In the genomic region with DNA sequence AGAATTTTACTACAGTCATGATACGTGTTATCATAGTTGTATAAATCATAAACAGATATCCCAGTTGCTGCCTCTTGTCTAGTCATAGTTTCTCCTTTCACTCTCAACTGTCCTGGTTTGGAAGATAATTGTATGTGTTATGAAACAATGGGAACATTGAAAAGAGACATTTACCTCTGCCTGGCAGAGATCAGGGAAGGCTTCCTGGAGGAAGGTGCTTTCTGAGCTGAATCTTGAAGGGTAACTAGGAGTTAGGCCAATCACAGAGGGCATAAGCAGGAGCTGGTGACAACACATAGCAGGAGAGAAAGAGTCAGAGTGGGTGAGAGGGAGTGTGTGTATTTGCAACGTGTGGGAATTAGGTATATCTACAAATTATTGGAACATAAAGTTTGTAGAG, we compare ENCODE assay signal across 1 cellular context.
A peak's percentile ranks its signal among the peaks of the same experiment; 100 is the strongest.
TF ChIP-seq lines count a peak whose summit lies in the region.

No MANE protein-coding gene starts in this region.

TF ChIP-seq in K562, 482 proteins besides CTCF, POLR2A, EP300 and RAD21 (continued from another document):
- TF ChIP-seq SMAD1 (IDR thresholded peaks at IDR 0.05; ENCODE audit: low read depth, low read length, partially characterized antibody) = no peak
- TF ChIP-seq ADNP (tag; IDR thresholded peaks at IDR 0.05) = peak; percentile 60; the same call in 1 of the 2 replicates
- TF ChIP-seq MAZ (CRISPR knock-in tag; conservative IDR thresholded peaks at IDR 0.05 in 1 of 2, IDR thresholded peaks at IDR 0.05 in 1 of 2) = no peak
- TF ChIP-seq SMARCA5 (IDR thresholded peaks at IDR 0.05) = peak; percentile 70
- TF ChIP-seq ARID1B (IDR thresholded peaks at IDR 0.05) = no peak
- TF ChIP-seq PRDM10 (IDR thresholded peaks at IDR 0.05; ENCODE audit: partially characterized antibody) = no peak
- peak; percentile 37; the same call in 1 of the 2 replicates for TF ChIP-seq HDAC2 (IDR thresholded peaks at IDR 0.05)
- 0 out of 2 replicates have a peak, but pooled peaks have one; percentile 9 for TF ChIP-seq SOX6 (IDR thresholded peaks at IDR 0.05)
- no peak for TF ChIP-seq TRIM28 (IDR thresholded peaks at IDR 0.05)
- TF ChIP-seq ZSCAN32 (CRISPR knock-in tag; IDR thresholded peaks at IDR 0.05) = no peak
- no peak for TF ChIP-seq MEF2D (tag; conservative IDR thresholded peaks at IDR 0.05; ENCODE audit: low read depth)
- no peak for TF ChIP-seq ZNF778 (CRISPR knock-in tag; IDR thresholded peaks at IDR 0.05)
- TF ChIP-seq, protein P1, sequence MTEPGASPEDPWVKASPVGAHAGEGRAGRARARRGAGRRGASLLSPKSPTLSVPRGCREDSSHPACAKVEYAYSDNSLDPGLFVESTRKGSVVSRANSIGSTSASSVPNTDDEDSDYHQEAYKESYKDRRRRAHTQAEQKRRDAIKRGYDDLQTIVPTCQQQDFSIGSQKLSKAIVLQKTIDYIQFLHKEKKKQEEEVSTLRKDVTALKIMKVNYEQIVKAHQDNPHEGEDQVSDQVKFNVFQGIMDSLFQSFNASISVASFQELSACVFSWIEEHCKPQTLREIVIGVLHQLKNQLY (CRISPR knock-in tag; conservative IDR thresholded peaks at IDR 0.05) = no peak
- TF ChIP-seq HDAC1 (IDR thresholded peaks at IDR 0.05) = peak in 1 of 2 experiments; percentile 26; a peak in 1 of 4 replicates
- 0 out of 2 replicates have a peak, but pooled peaks have one; percentile 2 for TF ChIP-seq NCOR1 (IDR thresholded peaks at IDR 0.05)
- TF ChIP-seq BACH1 (tag; IDR thresholded peaks at IDR 0.05) = no peak
- TF ChIP-seq ZNF224 (CRISPR knock-in tag; IDR thresholded peaks at IDR 0.05) = no peak
- no peak for TF ChIP-seq SRSF7 (optimal IDR thresholded peaks at IDR 0.05; ENCODE audit: low read depth, low read length)
- no peak for TF ChIP-seq SMC3 (conservative IDR thresholded peaks at IDR 0.05; ENCODE audit: insufficient read depth, low read depth, low read length)
- peak; percentile 90 for TF ChIP-seq BCOR (IDR thresholded peaks at IDR 0.05)
- TF ChIP-seq WHSC1 (IDR thresholded peaks at IDR 0.05; ENCODE audit: low read length) = no peak
- no peak for TF ChIP-seq BMI1 (IDR thresholded peaks at IDR 0.05; ENCODE audit: low read length)
- TF ChIP-seq RB1 (IDR thresholded peaks at IDR 0.05; ENCODE audit: low read depth) = no peak
- no peak for TF ChIP-seq ZNF175 (CRISPR knock-in tag; IDR thresholded peaks at IDR 0.05; ENCODE audit: low read depth)
- TF ChIP-seq SMARCB1 (IDR thresholded peaks at IDR 0.05; ENCODE audit: insufficient read length, low read depth) = no peak
- TF ChIP-seq POLR3G (IDR thresholded peaks at IDR 0.05; ENCODE audit: extremely low read depth, insufficient read length, insufficient replicate concordance) = no peak
- TF ChIP-seq RCOR1 (IDR thresholded peaks at IDR 0.05; ENCODE audit: borderline replicate concordance in 1 of 2, low read depth in 2 of 2, low read length in 2 of 2) = peak in 1 of 2 experiments; percentile 72; a peak in 1 of 4 replicates
- no peak for TF ChIP-seq TCF7L2 (IDR thresholded peaks at IDR 0.05; ENCODE audit: low read depth, low read length)
- TF ChIP-seq NFE2 (IDR thresholded peaks at IDR 0.05; ENCODE audit: low read depth) = no peak
- no peak for TF ChIP-seq ZBTB5 (IDR thresholded peaks at IDR 0.05)
- no peak for TF ChIP-seq PML (IDR thresholded peaks at IDR 0.05; ENCODE audit: low read length)
- TF ChIP-seq RBM25 (IDR thresholded peaks at IDR 0.05; ENCODE audit: low read depth, low read length, severe bottlenecking) = peak; percentile 88
- no peak for TF ChIP-seq SIRT6 (IDR thresholded peaks at IDR 0.05; ENCODE audit: low read depth, low read length)
- TF ChIP-seq KLF10 (CRISPR knock-in tag; IDR thresholded peaks at IDR 0.05) = no peak
- TF ChIP-seq E2F4 (CRISPR knock-in tag; IDR thresholded peaks at IDR 0.05; ENCODE audit: low read depth) = no peak
- peak; percentile 90 for TF ChIP-seq ZNF436 (CRISPR knock-in tag; IDR thresholded peaks at IDR 0.05)
- TF ChIP-seq ZC3H11A (IDR thresholded peaks at IDR 0.05; ENCODE audit: low read depth, low read length) = no peak
- TF ChIP-seq ZFP36 (IDR thresholded peaks at IDR 0.05; ENCODE audit: low read depth, low read length, partially characterized antibody) = peak; percentile 99
- TF ChIP-seq, protein P2, sequence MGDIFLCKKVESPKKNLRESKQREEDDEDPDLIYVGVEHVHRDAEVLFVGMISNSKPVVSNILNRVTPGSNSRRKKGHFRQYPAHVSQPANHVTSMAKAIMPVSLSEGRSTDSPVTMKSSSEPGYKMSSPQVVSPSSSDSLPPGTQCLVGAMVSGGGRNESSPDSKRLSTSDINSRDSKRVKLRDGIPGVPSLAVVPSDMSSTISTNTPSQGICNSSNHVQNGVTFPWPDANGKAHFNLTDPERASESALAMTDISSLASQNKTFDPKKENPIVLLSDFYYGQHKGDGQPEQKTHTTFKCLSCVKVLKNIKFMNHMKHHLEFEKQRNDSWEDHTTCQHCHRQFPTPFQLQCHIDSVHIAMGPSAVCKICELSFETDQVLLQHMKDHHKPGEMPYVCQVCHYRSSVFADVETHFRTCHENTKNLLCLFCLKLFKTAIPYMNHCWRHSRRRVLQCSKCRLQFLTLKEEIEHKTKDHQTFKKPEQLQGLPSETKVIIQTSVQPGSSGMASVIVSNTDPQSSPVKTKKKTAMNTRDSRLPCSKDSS (IDR thresholded peaks at IDR 0.05; ENCODE audit: low read depth, partially characterized antibody) = no peak
- TF ChIP-seq ZNF583 (CRISPR knock-in tag; IDR thresholded peaks at IDR 0.05) = no peak
- TF ChIP-seq CBX8 (IDR thresholded peaks at IDR 0.05; ENCODE audit: borderline replicate concordance, extremely low read depth, low read depth, low read length, poor library complexity, severe bottlenecking) = no peak
- TF ChIP-seq MCM7 (IDR thresholded peaks at IDR 0.05) = no peak
- TF ChIP-seq XRCC4 (IDR thresholded peaks at IDR 0.05; ENCODE audit: extremely low read depth, insufficient read depth, insufficient read length) = no peak
- TF ChIP-seq, protein P3, sequence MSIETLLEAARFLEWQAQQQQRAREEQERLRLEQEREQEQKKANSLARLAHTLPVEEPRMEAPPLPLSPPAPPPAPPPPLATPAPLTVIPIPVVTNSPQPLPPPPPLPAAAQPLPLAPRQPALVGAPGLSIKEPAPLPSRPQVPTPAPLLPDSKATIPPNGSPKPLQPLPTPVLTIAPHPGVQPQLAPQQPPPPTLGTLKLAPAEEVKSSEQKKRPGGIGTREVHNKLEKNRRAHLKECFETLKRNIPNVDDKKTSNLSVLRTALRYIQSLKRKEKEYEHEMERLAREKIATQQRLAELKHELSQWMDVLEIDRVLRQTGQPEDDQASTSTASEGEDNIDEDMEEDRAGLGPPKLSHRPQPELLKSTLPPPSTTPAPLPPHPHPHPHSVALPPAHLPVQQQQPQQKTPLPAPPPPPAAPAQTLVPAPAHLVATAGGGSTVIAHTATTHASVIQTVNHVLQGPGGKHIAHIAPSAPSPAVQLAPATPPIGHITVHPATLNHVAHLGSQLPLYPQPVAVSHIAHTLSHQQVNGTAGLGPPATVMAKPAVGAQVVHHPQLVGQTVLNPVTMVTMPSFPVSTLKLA (conservative IDR thresholded peaks at IDR 0.05) = no peak
- peak in 1 of 2 experiments; percentile 53; a peak in 2 of 4 replicates for TF ChIP-seq KDM1A (IDR thresholded peaks at IDR 0.05)
- no peak for TF ChIP-seq GABPA (tag; conservative IDR thresholded peaks at IDR 0.05; ENCODE audit: low read depth)
- no peak for TF ChIP-seq ZFP1 (CRISPR knock-in tag; IDR thresholded peaks at IDR 0.05)
- TF ChIP-seq POLR3A (IDR thresholded peaks at IDR 0.05; ENCODE audit: borderline replicate concordance, extremely low read depth, insufficient read depth, insufficient read length) = no peak
- no peak for TF ChIP-seq TARDBP (IDR thresholded peaks at IDR 0.05)
- TF ChIP-seq NR2C2 (CRISPR knock-in tag; IDR thresholded peaks at IDR 0.05) = no peak
- no peak for TF ChIP-seq NR2C2 (tag; IDR thresholded peaks at IDR 0.05)
- TF ChIP-seq EGR1 (conservative IDR thresholded peaks at IDR 0.05) = no peak
- TF ChIP-seq SMARCC2 (IDR thresholded peaks at IDR 0.05; ENCODE audit: low read depth) = no peak
- TF ChIP-seq FOXK2 (conservative IDR thresholded peaks at IDR 0.05 in 1 of 2, IDR thresholded peaks at IDR 0.05 in 1 of 2; ENCODE audit: low read depth in 2 of 2) = no peak
- TF ChIP-seq POU5F1 (IDR thresholded peaks at IDR 0.05; ENCODE audit: borderline replicate concordance, low read depth, low read length, partially characterized antibody) = no peak
- TF ChIP-seq, protein P4, sequence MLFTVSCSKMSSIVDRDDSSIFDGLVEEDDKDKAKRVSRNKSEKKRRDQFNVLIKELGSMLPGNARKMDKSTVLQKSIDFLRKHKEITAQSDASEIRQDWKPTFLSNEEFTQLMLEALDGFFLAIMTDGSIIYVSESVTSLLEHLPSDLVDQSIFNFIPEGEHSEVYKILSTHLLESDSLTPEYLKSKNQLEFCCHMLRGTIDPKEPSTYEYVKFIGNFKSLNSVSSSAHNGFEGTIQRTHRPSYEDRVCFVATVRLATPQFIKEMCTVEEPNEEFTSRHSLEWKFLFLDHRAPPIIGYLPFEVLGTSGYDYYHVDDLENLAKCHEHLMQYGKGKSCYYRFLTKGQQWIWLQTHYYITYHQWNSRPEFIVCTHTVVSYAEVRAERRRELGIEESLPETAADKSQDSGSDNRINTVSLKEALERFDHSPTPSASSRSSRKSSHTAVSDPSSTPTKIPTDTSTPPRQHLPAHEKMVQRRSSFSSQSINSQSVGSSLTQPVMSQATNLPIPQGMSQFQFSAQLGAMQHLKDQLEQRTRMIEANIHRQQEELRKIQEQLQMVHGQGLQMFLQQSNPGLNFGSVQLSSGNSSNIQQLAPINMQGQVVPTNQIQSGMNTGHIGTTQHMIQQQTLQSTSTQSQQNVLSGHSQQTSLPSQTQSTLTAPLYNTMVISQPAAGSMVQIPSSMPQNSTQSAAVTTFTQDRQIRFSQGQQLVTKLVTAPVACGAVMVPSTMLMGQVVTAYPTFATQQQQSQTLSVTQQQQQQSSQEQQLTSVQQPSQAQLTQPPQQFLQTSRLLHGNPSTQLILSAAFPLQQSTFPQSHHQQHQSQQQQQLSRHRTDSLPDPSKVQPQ (CRISPR knock-in tag; IDR thresholded peaks at IDR 0.05; ENCODE audit: borderline replicate concordance) = no peak
